Comparison of ENCODE assay signal across 13 cellular contexts in genomic region chr11:114275295-114275694, GRCh38. TPM values are rescaled to one million over a fixed set of nuclear protein-coding genes. Genes with fewer than 3 reads are reported as not detected.
"Had no signal": no experiment of that assay in that cellular context is flagged by ENCODE, and none has a peak within 500 bp of the region (broad histone marks: within the 10 kb centered on the region; RNA-seq: fewer than 3 reads in every experiment).

No MANE protein-coding gene starts in this region.

- DNase-seq: activated CD4-positive, alpha-beta memory T cell treated with anti-CD3 and anti-CD28 coated beads for 36 hours; activated naive CD4-positive, alpha-beta T cell treated with anti-CD3 and anti-CD28 coated beads, Interleukin-2, amount 50 U/mL, for 16 hours; central memory CD4-positive, alpha-beta T cell; dermis blood vessel endothelial cell; foreskin fibroblast; left lung; right lobe of liver; stimulated activated CD4-positive, alpha-beta T cell treated with anti-CD3 and anti-CD28 coated beads, Interleukin-2, amount 100 ng/mL, for 24 hours; stimulated activated naive CD4-positive, alpha-beta T cell; T1000; trophoblast cell had no signal

- ATAC-seq: activated T-helper 17 cell treated with anti-CD3 and anti-CD28 coated beads, Interleukin-2, amount 50 U/mL, for 72 hours; esophagus mucosa; left lung had no signal

RNA-seq across cellular contexts. Expression of gene NNMT, which starts 20.9 kb away (rescaled TPM):
- total RNA-seq: activated CD4-positive, alpha-beta memory T cell treated with anti-CD3 and anti-CD28 coated beads for 36 hours; activated T-helper 17 cell treated with anti-CD3 and anti-CD28 coated beads, Interleukin-2, amount 50 U/mL, for 72 hours had no signal
